Comparison of ENCODE assay signal across 16 cellular contexts in genomic region chr10:101373063-101373462, GRCh38. TPM values are rescaled to one million over a fixed set of nuclear protein-coding genes. Genes with fewer than 3 reads are reported as not detected.
A peak's percentile ranks its signal among the peaks of the same experiment; 100 is the strongest.
DNase-seq lines count a peak whose midpoint lies in the region; ATAC-seq, FAIRE-seq and TF ChIP-seq lines count a peak whose summit lies in the region.
"Had no signal": no experiment of that assay in that cellular context is flagged by ENCODE, and none has a peak within 500 bp of the region (broad histone marks: within the 10 kb centered on the region; RNA-seq: fewer than 3 reads in every experiment).

No MANE protein-coding gene starts in this region.

- in situ Hi-C loops in KBM-7 (cut with MboI; ENCODE audit: low pct_unique_long_range_greater_than_20kb, low sequenced_read_pairs) = no loop called here

- H3K79me2 ChIP-seq in neural cell (replicated peaks; ENCODE audit: insufficient read depth, low read length) = peaks cover 12% of the 10 kb centered on the region

- 0 out of 2 replicates have a peak, but pooled peaks cover 5% of the 10 kb centered on the region for H3K9me3 Mint-ChIP-seq in WTC11
- H3K9me3 Mint-ChIP-seq in activated naive CD8-positive, alpha-beta T cell treated with anti-CD3 and anti-CD28 coated beads for 36 hours = peaks cover 5% of the 10 kb centered on the region
- H3K9me3 Mint-ChIP-seq: CD4-positive, alpha-beta T cell; IgD-negative memory B cell had no signal

- H3K9me3 ChIP-seq in HEK293 (ENCODE audit: control insufficient read depth, insufficient read depth, low read depth, low read length) (no peaks in the 10 kb centered on the region), neural cell (ENCODE audit: low read length) (no peaks in the 10 kb centered on the region)

- TF ChIP-seq RAD21 in neural cell (conservative IDR thresholded peaks at IDR 0.05) = no peak

- H3F3A ChIP-seq in neural cell (ENCODE audit: insufficient read depth, low read length, poor library complexity, severe bottlenecking) = no peaks in the 10 kb centered on the region

- H3K4me1 ChIP-seq in HEK293 (ENCODE audit: control insufficient read depth, insufficient read depth, low read length) = peaks cover 8% of the 10 kb centered on the region; the same call in 1 of the 2 replicates

- H3K4me1 Mint-ChIP-seq in WTC11 = peaks cover 10% of the 10 kb centered on the region
- peaks cover 13% of the 10 kb centered on the region for H3K4me1 Mint-ChIP-seq in activated naive CD8-positive, alpha-beta T cell treated with anti-CD3 and anti-CD28 coated beads for 36 hours

- no peak overlapping the region for H2AFZ ChIP-seq in neural cell (ENCODE audit: low read depth, low read length)

- H3K36me3 Mint-ChIP-seq in WTC11 = peaks cover 6% of the 10 kb centered on the region; the same call in 1 of the 2 replicates
- H3K36me3 Mint-ChIP-seq in activated naive CD8-positive, alpha-beta T cell treated with anti-CD3 and anti-CD28 coated beads for 36 hours = peaks cover 27% of the 10 kb centered on the region

- ATAC-seq in WTC11 (peak; percentile 69), HG03378 (IDR thresholded peaks at IDR 0.05; ENCODE audit: unreplicated experiment) (no peak)
- ATAC-seq: GM12878, HCT116 had no signal

- DNase-seq in D721Med (ENCODE audit: insufficient read length, low spot score) (no peak), WTC11 (ENCODE audit: low spot score) (no peak), NCI-H146 (lab: John Stamatoyannopoulos, UW) (no peak), KBM-7 (no peak)
- DNase-seq in activated naive CD8-positive, alpha-beta T cell treated with anti-CD3 and anti-CD28 coated beads for 36 hours = no peak
- DNase-seq: C1 segment of cervical spinal cord; Calu3; CD4-positive, alpha-beta T cell; DMS79 had no signal

- FAIRE-seq in D721Med (lab: Jason Lieb, UNC) = peak; percentile 6
- FAIRE-seq: GM12878 had no signal

- POLR2A ChIA-PET in HEK293 (lab: Yijun Ruan, JAX) = no interaction called here
- POLR2A ChIA-PET in WTC11 (lab: Charles Lee) = no interaction called here

- H4K20me1 ChIP-seq in neural cell (ENCODE audit: insufficient read depth) = no peaks in the 10 kb centered on the region

- no peaks in the 10 kb centered on the region for H3K27me3 ChIP-seq in neural cell (ENCODE audit: insufficient read depth, low read depth, low read length)

- no peak overlapping the region for H3K9ac ChIP-seq in neural cell (ENCODE audit: low read length)

- H3K27ac Mint-ChIP-seq in WTC11 = no peak overlapping the region
- no peak overlapping the region for H3K27ac Mint-ChIP-seq in activated naive CD8-positive, alpha-beta T cell treated with anti-CD3 and anti-CD28 coated beads for 36 hours
- H3K27ac Mint-ChIP-seq: B cell; CD4-positive, alpha-beta T cell; IgD-negative memory B cell had no signal

- H3K4me2 ChIP-seq in neural cell (ENCODE audit: low read length) = no peak overlapping the region

- H3K4me3 ChIP-seq in HEK293 (ENCODE audit: low read depth, low read length) (no peak overlapping the region), neural cell (ENCODE audit: low read length) (no peak overlapping the region)
- H3K4me3 ChIP-seq: GM12878 had no signal

- peaks cover 4 to 8% of the 10 kb centered on the region in 2 experiments; a peak in 2 of 3 replicates for H3K36me3 ChIP-seq in HEK293 (ENCODE audit: control insufficient read depth in 2 of 2, insufficient read depth in 1 of 2, low read length in 2 of 2)
- H3K36me3 ChIP-seq in neural cell (ENCODE audit: insufficient read depth, low read length) = peaks cover 7% of the 10 kb centered on the region

- H3K9me2 ChIP-seq in neural cell (ENCODE audit: insufficient read depth, low read length) = no peaks in the 10 kb centered on the region

- CTCF ChIA-PET in HEK293 (lab: Yijun Ruan, JAX) (interaction anchor here (0.6 to 1.0 kb wide), 3 partner anchors 13 to 704 kb away, joined by 3 to 4 read pairs (median 3); no protein-coding TSS in a partner anchor), WTC11 (lab: Charles Lee) (interaction anchor here (1.0 to 1.5 kb wide), 4 partner anchors 69 to 198 kb away, joined by 3 to 6 read pairs (median 4); no protein-coding TSS in a partner anchor)

- TF ChIP-seq EP300 in neural cell (conservative IDR thresholded peaks at IDR 0.05; ENCODE audit: poor library complexity, severe bottlenecking) = no peak

- TF ChIP-seq CTCF in D721Med (IDR thresholded peaks at IDR 0.05; ENCODE audit: insufficient read depth, missing control alignments) = no peak
- TF ChIP-seq CTCF in HEK293 (tag by site-specific recombination; IDR thresholded peaks at IDR 0.05) = no peak
- TF ChIP-seq CTCF in WTC11 (IDR thresholded peaks at IDR 0.05) = no peak
- no peak for TF ChIP-seq CTCF in neural cell (IDR thresholded peaks at IDR 0.05; ENCODE audit: poor library complexity, severe bottlenecking)

- no peak overlapping the region for H3K4me3 Mint-ChIP-seq in WTC11
- H3K4me3 Mint-ChIP-seq in activated naive CD8-positive, alpha-beta T cell treated with anti-CD3 and anti-CD28 coated beads for 36 hours = no peak overlapping the region
- H3K4me3 Mint-ChIP-seq: B cell; CD4-positive, alpha-beta T cell had no signal

- no peaks in the 10 kb centered on the region for H3K27me3 Mint-ChIP-seq in WTC11 (ENCODE audit: low read depth)
- H3K27me3 Mint-ChIP-seq in activated naive CD8-positive, alpha-beta T cell treated with anti-CD3 and anti-CD28 coated beads for 36 hours = no peaks in the 10 kb centered on the region
- H3K27me3 Mint-ChIP-seq: B cell; CD4-positive, alpha-beta T cell; IgD-negative memory B cell had no signal

- no peak overlapping the region for H3K27ac ChIP-seq in HEK293 (ENCODE audit: extremely low read depth, low read depth, low read length)
- H3K27ac ChIP-seq in neural cell (ENCODE audit: low read length) = peak overlapping the region; percentile 33

TF ChIP-seq in HEK293, 187 proteins besides CTCF, POLR2A, EP300 and RAD21 (continues in another document):
- TF ChIP-seq ZSCAN4 (tag by site-specific recombination; IDR thresholded peaks at IDR 0.05) (no peak), PRDM1 (tag by site-specific recombination; IDR thresholded peaks at IDR 0.05) (no peak), WT1 (tag by site-specific recombination; IDR thresholded peaks at IDR 0.05) (peak; percentile 67), OSR2 (tag by site-specific recombination; IDR thresholded peaks at IDR 0.05) (peak; percentile 22; the same call in 1 of the 2 replicates), FEZF1 (tag by site-specific recombination; IDR thresholded peaks at IDR 0.05) (peak; percentile 35; the same call in 1 of the 2 replicates), ZSCAN16 (tag by site-specific recombination; IDR thresholded peaks at IDR 0.05) (no peak), ZIC2 (tag by site-specific recombination; IDR thresholded peaks at IDR 0.05) (0 out of 2 replicates have a peak, but pooled peaks have one; percentile 22)

TF ChIP-seq in WTC11, 78 proteins besides CTCF, POLR2A, EP300 and RAD21:
- TF ChIP-seq JUN (CRISPR knock-in tag; IDR thresholded peaks at IDR 0.05) = no peak
- TF ChIP-seq E2F4 (CRISPR knock-in tag; IDR thresholded peaks at IDR 0.05; ENCODE audit: borderline replicate concordance, low read depth) = no peak

TF ChIP-seq in neural cell, 6 proteins besides CTCF, POLR2A, EP300 and RAD21:
- no peak for TF ChIP-seq EZH2 (IDR thresholded peaks at IDR 0.05; ENCODE audit: borderline replicate concordance, insufficient read depth, low read length, poor library complexity, severe bottlenecking)
- TF ChIP-seq POLR2AphosphoS5 (IDR thresholded peaks at IDR 0.05) = no peak
- TF ChIP-seq REST (IDR thresholded peaks at IDR 0.05; ENCODE audit: borderline replicate concordance) = no peak
- no peak for TF ChIP-seq SMC3 (conservative IDR thresholded peaks at IDR 0.05; ENCODE audit: poor library complexity)
- TF ChIP-seq TAF1 (IDR thresholded peaks at IDR 0.05; ENCODE audit: low read depth) = no peak
- no peak for TF ChIP-seq MXI1 (conservative IDR thresholded peaks at IDR 0.05; ENCODE audit: poor library complexity, severe bottlenecking)
TF ChIP-seq in neural cell: peak in this region for 0.

RNA-seq across cellular contexts. Expression of gene BTRC, which starts 19.1 kb away (rescaled TPM):
- total RNA-seq in WTC11 (2021) = 20.6 to 22.4 TPM (median 22.2 TPM) in 3 replicates
- 25.2 and 32.6 TPM in 2 replicates for polyA plus RNA-seq in neural cell
- 65.0 and 78.1 TPM in 2 replicates for polyA minus RNA-seq in neural cell
- total RNA-seq in activated naive CD8-positive, alpha-beta T cell treated with anti-CD3 and anti-CD28 coated beads for 36 hours = 10 to 100 TPM; 14.0 to 14.3 TPM
